In genomic region chr17:30234296-30234695, GRCh38 we compare ENCODE assay signal across 15 cellular contexts. TPM values are rescaled to one million over a fixed set of nuclear protein-coding genes. Genes with fewer than 3 reads are reported as not detected.
A peak's percentile ranks its signal among the peaks of the same experiment; 100 is the strongest.
DNase-seq lines count a peak whose midpoint lies in the region; ATAC-seq and TF ChIP-seq lines count a peak whose summit lies in the region.
"Had no signal": no experiment of that assay in that cellular context is flagged by ENCODE, and none has a peak within 500 bp of the region (broad histone marks: within the 10 kb centered on the region; RNA-seq: fewer than 3 reads in every experiment).

No MANE protein-coding gene starts in this region.

- H3K27me3 ChIP-seq in Caco-2 (replicated peaks; ENCODE audit: control insufficient read depth, insufficient read depth, low read length) (no peaks in the 10 kb centered on the region), upper lobe of left lung (peaks cover 0 to 23% (median 13%) of the 10 kb centered on the region in 4 donors), prostate gland (replicated peaks; ENCODE audit: insufficient read depth) (no peaks in the 10 kb centered on the region)

- no peaks in the 10 kb centered on the region for H3K36me3 ChIP-seq in Caco-2 (ENCODE audit: control insufficient read depth, insufficient read depth, low read length)
- no peaks in the 10 kb centered on the region for H3K36me3 ChIP-seq in upper lobe of left lung
- no peaks in the 10 kb centered on the region for H3K36me3 ChIP-seq in prostate gland
- H3K36me3 ChIP-seq: BE2C had no signal

- peaks cover 36% of the 10 kb centered on the region for H3K4me1 ChIP-seq in Caco-2
- peaks cover 36 to 45% (median 40%) of the 10 kb centered on the region in 4 donors for H3K4me1 ChIP-seq in upper lobe of left lung
- peaks cover 3% of the 10 kb centered on the region for H3K4me1 ChIP-seq in prostate gland (replicated peaks)
- H3K4me1 ChIP-seq: BE2C had no signal

- no peak for TF ChIP-seq EP300 in upper lobe of left lung (IDR thresholded peaks at IDR 0.05)

- H3K27ac Mint-ChIP-seq in Caco-2 (ENCODE audit: unreplicated experiment) = peak overlapping the region; percentile 91
- H3K27ac Mint-ChIP-seq: CD14-positive monocyte; CD8-positive, alpha-beta T cell had no signal

- H3K4me1 Mint-ChIP-seq in Caco-2 (ENCODE audit: low read depth, unreplicated experiment) = peaks cover 50% of the 10 kb centered on the region

- H3K36me3 Mint-ChIP-seq in Caco-2 (ENCODE audit: insufficient read depth, unreplicated experiment) = peaks cover 8% of the 10 kb centered on the region
- H3K36me3 Mint-ChIP-seq: CD8-positive, alpha-beta T cell; IgD-negative memory B cell had no signal

- TF ChIP-seq POLR2A in upper lobe of left lung (IDR thresholded peaks at IDR 0.05) (no peak), prostate gland (IDR thresholded peaks at IDR 0.05) (no peak)

- ATAC-seq in upper lobe of left lung (ENCODE audit: low FRiP score in 2 of 2) = no peak
- ATAC-seq in HG02840 (IDR thresholded peaks at IDR 0.05; ENCODE audit: low FRiP score, unreplicated experiment) = no peak
- ATAC-seq: CD8-positive, alpha-beta T cell had no signal

- no peaks in the 10 kb centered on the region for H3K9me3 Mint-ChIP-seq in Caco-2 (ENCODE audit: unreplicated experiment)
- H3K9me3 Mint-ChIP-seq: CD8-positive, alpha-beta T cell had no signal

- WGBS in upper lobe of left lung, 2 donors = 59 to 60% methylated on average over 6 of the region's 6 CpGs
- WGBS in prostate gland = 91% methylated on average over 6 of the region's 6 CpGs

- intact Hi-C loops in Caco-2 (cut with micrococcal nuclease; ENCODE audit: unreplicated experiment) (no loop called here), prostate gland (cut with DNase I) (loop anchor here (10.0 kb wide), 1 partner anchor 109 kb away; no protein-coding TSS in a partner anchor)

- H3K27ac ChIP-seq in coronary artery (no peak overlapping the region), upper lobe of left lung (peak overlapping the region in 3 of 4 donors; percentile 74 to 83 (median 83)), prostate gland (no peak overlapping the region)
- H3K27ac ChIP-seq: GM23248 had no signal

- TF ChIP-seq CTCF in Caco-2 (IDR thresholded peaks at IDR 0.05; ENCODE audit: insufficient read depth in 1 of 2, low read depth in 1 of 2, low read length in 1 of 2, severe bottlenecking in 1 of 2, unreplicated experiment in 1 of 2) (no peak), coronary artery (IDR thresholded peaks at IDR 0.05) (no peak), upper lobe of left lung (IDR thresholded peaks at IDR 0.05) (no peak), prostate gland (IDR thresholded peaks at IDR 0.05) (no peak)

- H3K9me3 ChIP-seq in Caco-2 (no peaks in the 10 kb centered on the region), upper lobe of left lung (no peaks in the 10 kb centered on the region), prostate gland (no peaks in the 10 kb centered on the region)
- H3K9me3 ChIP-seq: BE2C had no signal

- DNase-seq in Caco-2 (no peak), coronary artery (ENCODE audit: low spot score) (peak; percentile 62), mesenteric fat pad (ENCODE audit: low spot score) (peak; percentile 65), upper lobe of left lung (no peak), C1 segment of cervical spinal cord (lab: John Stamatoyannopoulos, UW) (no peak), prostate gland (ENCODE audit: low spot score) (no peak)
- DNase-seq: BE2C; CD8-positive, alpha-beta T cell; COR-L47 had no signal

- POLR2A ChIA-PET in Caco-2 (lab: Charles Lee) = interaction anchor here (0.6 kb wide), 2 partner anchors 130 to 557 kb away, joined by 3 to 8 read pairs; no protein-coding TSS in a partner anchor

- CTCF ChIA-PET in Caco-2 (lab: Charles Lee) = interaction anchor here (2.7 kb wide), 1 partner anchor 9 kb away, joined by 16 read pairs; no protein-coding TSS in a partner anchor

- no peak overlapping the region for H3K4me3 ChIP-seq in Caco-2 (ENCODE audit: low read depth, low read length)
- H3K4me3 ChIP-seq in coronary artery = no peak overlapping the region
- H3K4me3 ChIP-seq in upper lobe of left lung = peak overlapping the region in 3 of 4 donors; percentile 55 to 66 (median 56)
- H3K4me3 ChIP-seq in prostate gland = no peak overlapping the region

- H3K27me3 Mint-ChIP-seq in Caco-2 (ENCODE audit: insufficient read depth, unreplicated experiment) = no peaks in the 10 kb centered on the region

- BruUV-seq in Caco-2 (replicated peaks; lab: Mats Ljungman, UMichigan) = no TSS peak

- H3K4me3 Mint-ChIP-seq in Caco-2 (ENCODE audit: unreplicated experiment) = peak overlapping the region; percentile 98

RNA-seq across cellular contexts. Expression of gene SLC6A4, which starts 1.2 kb away (rescaled TPM):
- 15.0 and 20.6 TPM in 2 replicates for total RNA-seq in Caco-2 (2022)
- total RNA-seq in mesenteric fat pad = not detected
- total RNA-seq in upper lobe of left lung = 100 to 1,000 TPM in 2 of 6 donors, 10 to 100 TPM in 4; 14.7 to 289 (median 44.8) TPM
- total RNA-seq in prostate gland = under 1 TPM; 0.09 to 0.74 TPM
- total RNA-seq: CD8-positive, alpha-beta T cell; Daoy; GM23248; HT1080 had no signal

RNA-seq across cellular contexts. Expression of gene BLMH, which starts 57.4 kb away (rescaled TPM):
- 56.1 and 57.4 TPM in 2 replicates for total RNA-seq in Caco-2 (2022)
- 26.8 TPM for total RNA-seq in mesenteric fat pad
- total RNA-seq in upper lobe of left lung = 10 to 100 TPM; 16.4 to 33.6 (median 22.4) TPM
- total RNA-seq in prostate gland = 10 to 100 TPM; 21.7 to 25.9 TPM

Comparison
In these comparisons a context has a peak if more than half of its experiments do, and no peak if none do; other contexts are left out.
1. DNase-seq: peak in coronary artery (single experiment) and mesenteric fat pad (single experiment); none in Caco-2 (0 of 2), upper lobe of left lung (0 of 2), C1 segment of cervical spinal cord (0 of 14) and prostate gland (single experiment).
2. H3K4me3 ChIP-seq: peak in upper lobe of left lung (3 of 4); none in Caco-2 (single experiment), coronary artery (single experiment) and prostate gland (0 of 2).
3. H3K27ac ChIP-seq: peak in upper lobe of left lung (3 of 4); none in coronary artery (0 of 2) and prostate gland (0 of 2).